In the genomic region with DNA sequence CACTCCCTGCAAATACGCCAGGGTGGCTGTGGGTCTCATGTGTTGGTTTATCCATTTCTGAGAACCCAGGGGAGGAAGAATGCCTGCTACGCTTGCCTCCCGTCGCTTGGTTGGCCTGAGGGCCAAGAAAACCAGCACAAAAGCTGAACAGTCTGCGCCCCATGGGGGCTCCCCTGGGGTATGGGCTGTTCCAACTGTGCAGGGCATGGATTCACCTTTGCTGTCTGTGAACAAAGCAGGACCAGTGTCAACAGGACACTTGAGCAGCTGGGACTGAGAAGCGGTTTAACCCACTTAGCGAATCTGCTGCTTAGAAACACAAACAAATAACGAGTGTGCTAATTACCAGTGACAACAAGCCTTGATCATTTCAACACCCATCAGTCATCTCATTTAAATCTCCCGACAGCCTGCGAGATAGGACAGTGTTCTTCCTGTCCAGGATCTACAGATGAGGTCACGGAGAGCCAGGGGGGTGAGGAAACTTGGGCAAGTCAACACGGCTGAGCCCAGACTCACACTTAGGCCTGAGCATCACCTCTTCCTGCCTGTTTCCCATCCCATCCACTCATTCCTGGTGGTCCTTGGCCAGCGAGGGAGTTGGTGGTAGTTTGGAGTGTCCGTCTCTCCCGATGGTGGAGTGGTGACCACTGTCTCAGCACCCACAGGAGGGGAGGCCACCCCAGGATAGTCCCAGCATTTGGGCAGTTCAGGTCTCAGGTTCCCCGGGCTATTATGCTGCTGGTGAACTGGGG, we compare ENCODE assay signal across 14 cellular contexts.
DNase-seq lines count a peak whose midpoint lies in the region; ATAC-seq and TF ChIP-seq lines count a peak whose summit lies in the region.
"Had no signal": no experiment of that assay in that cellular context is flagged by ENCODE, and none has a peak within 500 bp of the region (broad histone marks: within the 10 kb centered on the region; RNA-seq: fewer than 3 reads in every experiment).

No MANE protein-coding gene starts in this region.

- H3K9me3 ChIP-seq in mesenchymal stem cell (ENCODE audit: control insufficient read depth, low read length) (no peaks in the 10 kb centered on the region), smooth muscle cell (replicated peaks; ENCODE audit: low read depth) (no peaks in the 10 kb centered on the region)

- peak overlapping the region; percentile 8 to 75 for H3K18ac ChIP-seq in mesenchymal stem cell (ENCODE audit: low read depth in 1 of 2, low read length in 2 of 2)

- H3K4me1 Mint-ChIP-seq in activated CD8-positive, alpha-beta T cell treated with anti-CD3 and anti-CD28 coated beads for 36 hours (ENCODE audit: low read depth) = no peaks in the 10 kb centered on the region

- peaks cover 47% of the 10 kb centered on the region for H3K4me1 ChIP-seq in mesenchymal stem cell (ENCODE audit: control insufficient read depth, insufficient read depth, low read depth, low read length)
- peaks cover 24% of the 10 kb centered on the region for H3K4me1 ChIP-seq in smooth muscle cell (ENCODE audit: low read depth)

- H3K36me3 ChIP-seq in mesenchymal stem cell (ENCODE audit: control insufficient read depth in 1 of 2, insufficient read depth in 2 of 2, low read depth in 1 of 2, low read length in 2 of 2) (no peaks in the 10 kb centered on the region), smooth muscle cell (ENCODE audit: low read depth) (no peaks in the 10 kb centered on the region)

- H3K36me3 Mint-ChIP-seq in activated CD8-positive, alpha-beta T cell treated with anti-CD3 and anti-CD28 coated beads for 36 hours (ENCODE audit: low read depth) = no peaks in the 10 kb centered on the region
- H3K36me3 Mint-ChIP-seq: naive B cell had no signal

- no peak overlapping the region for H2AFZ ChIP-seq in mesenchymal stem cell (ENCODE audit: low read depth, low read length)
- no peak overlapping the region for H2AFZ ChIP-seq in smooth muscle cell (ENCODE audit: low read depth)

- no peak overlapping the region for H2BK5ac ChIP-seq in mesenchymal stem cell (ENCODE audit: low read depth, low read length, poor library complexity, severe bottlenecking)

- H3K4me2 ChIP-seq in mesenchymal stem cell (ENCODE audit: low read length, poor library complexity, severe bottlenecking) (no peak overlapping the region), smooth muscle cell (no peak overlapping the region)

- H3K4me3 Mint-ChIP-seq in activated CD8-positive, alpha-beta T cell treated with anti-CD3 and anti-CD28 coated beads for 36 hours = no peak overlapping the region
- H3K4me3 Mint-ChIP-seq: activated T-helper 1 cell treated with anti-CD3 and anti-CD28 coated beads, Interleukin-12 subunit alpha, Interleukin-12 subunit beta, Interleukin-2, Interleukin-4 antibody, amounts not matched to agents 30 ng/mL and 10 ng/mL and 1 ng/mL, durations not matched to agents 14 hours and 24 hours and 36 hours had no signal

- CTCF ChIA-PET in activated CD8-positive, alpha-beta T cell treated with anti-CD3 and anti-CD28 coated beads for 36 hours (lab: Charles Lee) = no interaction called here

- H2AK5ac ChIP-seq in mesenchymal stem cell (ENCODE audit: low read length, severe bottlenecking) = peak overlapping the region; percentile 89

- in situ Hi-C loops in GM13976 (cut with MboI; ENCODE audit: low sequenced_read_pairs, unreplicated experiment) = no loop called here

- intact Hi-C loops in activated CD8-positive, alpha-beta T cell treated with anti-CD3 and anti-CD28 coated beads for 36 hours (cut with micrococcal nuclease) = no loop called here

- no peak overlapping the region for H3K4ac ChIP-seq in mesenchymal stem cell (ENCODE audit: low read depth in 1 of 2, low read length in 2 of 2)

- H2BK12ac ChIP-seq in mesenchymal stem cell (ENCODE audit: low read length in 2 of 2) = peak overlapping the region in 1 of 2 experiments; percentile 77

- H3K9ac ChIP-seq in mesenchymal stem cell (ENCODE audit: low read length) (no peak overlapping the region), smooth muscle cell (ENCODE audit: low read depth) (no peak overlapping the region)

- H3K27me3 ChIP-seq in mesenchymal stem cell (ENCODE audit: control insufficient read depth in 1 of 2, insufficient read depth in 1 of 2, low read length in 2 of 2) = peaks cover 0 to 11% of the 10 kb centered on the region in 2 experiments
- H3K27me3 ChIP-seq in smooth muscle cell (ENCODE audit: low read depth) = no peaks in the 10 kb centered on the region

- no peak overlapping the region for H4K8ac ChIP-seq in mesenchymal stem cell (ENCODE audit: low read length)

- H2BK15ac ChIP-seq in mesenchymal stem cell (ENCODE audit: low read depth, poor library complexity, severe bottlenecking) = no peak overlapping the region

- no peak overlapping the region for H4K91ac ChIP-seq in mesenchymal stem cell (ENCODE audit: low read length)

- H3K4me3 ChIP-seq in mesenchymal stem cell (ENCODE audit: insufficient read depth in 1 of 2, low read depth in 1 of 2, low read length in 2 of 2) = no peak overlapping the region
- no peak overlapping the region for H3K4me3 ChIP-seq in smooth muscle cell

- H3K23ac ChIP-seq in mesenchymal stem cell (ENCODE audit: low read length in 2 of 2) = no peak overlapping the region

- WGBS in mesenchymal stem cell = 63% methylated on average over 15 of the region's 16 CpGs
- WGBS in smooth muscle cell (ENCODE audit: low lambda C conversion rate) = 65% methylated on average over 16 of the region's 16 CpGs

- no peak overlapping the region for H3K27ac Mint-ChIP-seq in activated CD8-positive, alpha-beta T cell treated with anti-CD3 and anti-CD28 coated beads for 36 hours
- H3K27ac Mint-ChIP-seq: activated T-helper 1 cell treated with anti-CD3 and anti-CD28 coated beads, Interleukin-12 subunit alpha, Interleukin-12 subunit beta, Interleukin-2, Interleukin-4 antibody, amounts not matched to agents 30 ng/mL and 10 ng/mL and 1 ng/mL, durations not matched to agents 14 hours and 24 hours and 36 hours; naive B cell had no signal

- H3F3A ChIP-seq in smooth muscle cell (ENCODE audit: low read depth) = peaks cover 8% of the 10 kb centered on the region

- POLR2A ChIA-PET in activated CD8-positive, alpha-beta T cell treated with anti-CD3 and anti-CD28 coated beads for 36 hours (lab: Charles Lee) = no interaction called here

- no peak overlapping the region for H3K27ac ChIP-seq in mesenchymal stem cell (ENCODE audit: low read length, poor library complexity, severe bottlenecking)
- no peak overlapping the region for H3K27ac ChIP-seq in smooth muscle cell (ENCODE audit: low read depth)

- no peaks in the 10 kb centered on the region for H3K79me1 ChIP-seq in mesenchymal stem cell (replicated peaks; ENCODE audit: low read length, poor library complexity, severe bottlenecking)

- H4K20me1 ChIP-seq in smooth muscle cell (ENCODE audit: low read depth) = no peaks in the 10 kb centered on the region

- DNase-seq in ELF-1 (ENCODE audit: low read depth, low spot score) = peak; percentile 67
- peak; percentile 79 to 96 for DNase-seq in NCI-H2081 (lab: John Stamatoyannopoulos, UW)
- peak; percentile 11 for DNase-seq in astrocyte of the hippocampus (ENCODE audit: low read depth, low spot score)
- peak; percentile 54 for DNase-seq in mesenchymal stem cell
- DNase-seq in activated CD8-positive, alpha-beta T cell treated with anti-CD3 and anti-CD28 coated beads for 36 hours = no peak
- no peak for DNase-seq in smooth muscle cell (lab: John Stamatoyannopoulos, UW; ENCODE audit: unreplicated experiment)
- DNase-seq in SHP77 (lab: John Stamatoyannopoulos, UW) = no peak
- no peak for DNase-seq in GM13976 (ENCODE audit: low spot score)
- DNase-seq: activated CD4-positive, alpha-beta T cell treated with anti-CD3 and anti-CD28 coated beads for 1 hour; AML-193; caudate nucleus; naive B cell; SW 1271 had no signal

- no peaks in the 10 kb centered on the region for H3K9me3 Mint-ChIP-seq in activated CD8-positive, alpha-beta T cell treated with anti-CD3 and anti-CD28 coated beads for 36 hours
- H3K9me3 Mint-ChIP-seq: activated T-helper 1 cell treated with anti-CD3 and anti-CD28 coated beads, Interleukin-12 subunit alpha, Interleukin-12 subunit beta, Interleukin-2, Interleukin-4 antibody, amounts not matched to agents 30 ng/mL and 10 ng/mL and 1 ng/mL, durations not matched to agents 14 hours and 24 hours and 36 hours; naive B cell had no signal

- peaks cover 1% of the 10 kb centered on the region for H3K27me3 Mint-ChIP-seq in activated CD8-positive, alpha-beta T cell treated with anti-CD3 and anti-CD28 coated beads for 36 hours

- peak overlapping the region in 1 of 2 experiments; percentile 48 for H3K14ac ChIP-seq in mesenchymal stem cell (ENCODE audit: low read length in 2 of 2)

- H2BK120ac ChIP-seq in mesenchymal stem cell (ENCODE audit: low read depth, low read length) = no peak overlapping the region

- TF ChIP-seq CTCF in activated CD8-positive, alpha-beta T cell treated with anti-CD3 and anti-CD28 coated beads for 36 hours (IDR thresholded peaks at IDR 0.05) = no peak
- no peak for TF ChIP-seq CTCF in smooth muscle cell (IDR thresholded peaks at IDR 0.05; ENCODE audit: borderline replicate concordance, insufficient read depth, poor library complexity, severe bottlenecking)
- TF ChIP-seq CTCF in GM13976 (IDR thresholded peaks at IDR 0.05; ENCODE audit: borderline replicate concordance, control extremely low read depth, extremely low read depth, insufficient read depth, missing control alignments) = no peak

- ATAC-seq in activated CD8-positive, alpha-beta T cell treated with anti-CD3 and anti-CD28 coated beads for 36 hours = no peak

- no peaks in the 10 kb centered on the region for H3K79me2 ChIP-seq in smooth muscle cell (ENCODE audit: low read depth)

Comparison
In these comparisons a context has a peak if more than half of its experiments do, and no peak if none do; other contexts are left out.
1. DNase-seq: peak in ELF-1 (single experiment), NCI-H2081 (2 of 2), astrocyte of the hippocampus (single experiment) and mesenchymal stem cell (single experiment); none in activated CD8-positive, alpha-beta T cell treated with anti-CD3 and anti-CD28 coated beads for 36 hours (single experiment), smooth muscle cell (single experiment), SHP77 (0 of 2) and GM13976 (single experiment).